ENCODE assay signal across 21 cellular contexts in the genomic region with DNA sequence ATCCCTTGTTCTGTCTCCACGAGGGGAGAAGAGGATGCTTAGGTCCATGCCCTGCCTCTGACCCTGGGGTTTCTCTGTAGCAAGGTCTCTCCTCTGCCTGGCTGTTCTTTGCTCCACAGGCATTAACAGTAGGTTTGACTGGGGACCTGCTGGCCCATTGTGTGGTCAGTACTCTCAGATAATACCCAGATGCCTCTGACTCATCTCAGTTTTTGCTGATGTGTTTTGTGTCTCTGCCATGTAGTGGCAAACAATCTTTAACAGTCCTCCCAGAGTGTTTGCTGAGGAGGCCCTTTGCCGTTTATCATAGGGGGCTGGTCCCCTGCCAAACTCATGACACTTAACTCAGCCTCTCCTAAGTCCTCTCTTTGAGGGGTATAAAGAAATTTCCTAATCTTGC.
A peak's percentile ranks its signal among the peaks of the same experiment; 100 is the strongest.
DNase-seq lines count a peak whose midpoint lies in the region; ATAC-seq and TF ChIP-seq lines count a peak whose summit lies in the region.
"Had no signal": no experiment of that assay in that cellular context is flagged by ENCODE, and none has a peak within 500 bp of the region (broad histone marks: within the 10 kb centered on the region; RNA-seq: fewer than 3 reads in every experiment).

No MANE protein-coding gene starts in this region.

- peak overlapping the region; percentile 11 for H3K27ac ChIP-seq in rectal smooth muscle tissue (ENCODE audit: low read depth, low read length)
- H3K27ac ChIP-seq in heart right ventricle = no peak overlapping the region
- H3K27ac ChIP-seq: coronary artery, pancreas, upper lobe of left lung had no signal

- no peak for ATAC-seq in heart right ventricle
- ATAC-seq: activated T-cell treated with anti-CD3 and anti-CD28 coated beads, Interleukin-2, amount 50 U/mL, for 72 hours; sciatic nerve had no signal

- 24 to 41% methylated on average over 2 of the region's 2 CpGs for WGBS in heart right ventricle, 2 donors

- H3K36me3 ChIP-seq in rectal smooth muscle tissue (ENCODE audit: control insufficient read depth, insufficient read depth, low read length) (no peaks in the 10 kb centered on the region), heart right ventricle (no peaks in the 10 kb centered on the region)
- H3K36me3 ChIP-seq: pancreas, upper lobe of left lung had no signal

- TF ChIP-seq CTCF in choroid plexus epithelial cell (conservative IDR thresholded peaks at IDR 0.05; ENCODE audit: low read depth, low read length) (no peak), heart right ventricle (IDR thresholded peaks at IDR 0.05) (no peak)

- no peak overlapping the region for H3K9ac ChIP-seq in rectal smooth muscle tissue (ENCODE audit: low read length)

- H3K4me3 ChIP-seq in choroid plexus epithelial cell (ENCODE audit: low read depth, low read length) = no peak overlapping the region
- no peak overlapping the region for H3K4me3 ChIP-seq in rectal smooth muscle tissue (ENCODE audit: low read length)
- no peak overlapping the region for H3K4me3 ChIP-seq in heart right ventricle
- H3K4me3 ChIP-seq: coronary artery, pancreas, upper lobe of left lung had no signal

- H3K4me1 ChIP-seq in rectal smooth muscle tissue (ENCODE audit: control insufficient read depth, insufficient read depth, low read length) = peaks cover 5% of the 10 kb centered on the region
- H3K4me1 ChIP-seq in heart right ventricle = no peaks in the 10 kb centered on the region
- H3K4me1 ChIP-seq: pancreas, upper lobe of left lung had no signal

- peaks cover 0 to 13% (median 0%) of the 10 kb centered on the region in 11 donors for H3K9me3 ChIP-seq in heart right ventricle
- H3K9me3 ChIP-seq: pancreas had no signal

- H3K27me3 ChIP-seq in rectal smooth muscle tissue (ENCODE audit: control insufficient read depth, insufficient read depth, low read length) = no peaks in the 10 kb centered on the region
- no peaks in the 10 kb centered on the region for H3K27me3 ChIP-seq in heart right ventricle
- H3K27me3 ChIP-seq: pancreas, upper lobe of left lung had no signal

- DNase-seq in Daoy (ENCODE audit: low read depth) (peak; percentile 52), NCI-H146 (lab: John Stamatoyannopoulos, UW) (peak; percentile 75), choroid plexus epithelial cell (ENCODE audit: low read depth) (peak; percentile 7), RPMI8226 (no peak), heart right ventricle (no peak)
- DNase-seq in activated CD4-positive, alpha-beta T cell treated with anti-CD3 and anti-CD28 coated beads, Interleukin-2, amount 50 U/mL, for 4 hours = no peak
- no peak for DNase-seq in stimulated activated naive CD4-positive, alpha-beta T cell (lab: John Stamatoyannopoulos, UW)
- DNase-seq: activated B cell treated with CpG ODN at 0.5 μM for 24 hours; activated T-cell treated with anti-CD3 and anti-CD28 coated beads, Interleukin-2, amount 50 U/mL, for 72 hours; Calu3; hippocampal formation; IMR-90; kidney; mammary epithelial cell; naive B cell; NCI-H1436 treated with DMSO at 0.1 percent for 48 hours; pancreas; upper lobe of left lung had no signal

- intact Hi-C loops in heart right ventricle (cut with DNase I) = no loop called here

Comparison
In these comparisons a context has a peak if more than half of its experiments do, and no peak if none do; other contexts are left out.
1. DNase-seq: peak in Daoy (single experiment), NCI-H146 (single experiment) and choroid plexus epithelial cell (single experiment); none in RPMI8226 (single experiment), heart right ventricle (0 of 2), activated CD4-positive, alpha-beta T cell treated with anti-CD3 and anti-CD28 coated beads, Interleukin-2, amount 50 U/mL, for 4 hours (0 of 2) and stimulated activated naive CD4-positive, alpha-beta T cell (0 of 6).